8 cellular contexts compared by ENCODE assay signal in the genomic region with DNA sequence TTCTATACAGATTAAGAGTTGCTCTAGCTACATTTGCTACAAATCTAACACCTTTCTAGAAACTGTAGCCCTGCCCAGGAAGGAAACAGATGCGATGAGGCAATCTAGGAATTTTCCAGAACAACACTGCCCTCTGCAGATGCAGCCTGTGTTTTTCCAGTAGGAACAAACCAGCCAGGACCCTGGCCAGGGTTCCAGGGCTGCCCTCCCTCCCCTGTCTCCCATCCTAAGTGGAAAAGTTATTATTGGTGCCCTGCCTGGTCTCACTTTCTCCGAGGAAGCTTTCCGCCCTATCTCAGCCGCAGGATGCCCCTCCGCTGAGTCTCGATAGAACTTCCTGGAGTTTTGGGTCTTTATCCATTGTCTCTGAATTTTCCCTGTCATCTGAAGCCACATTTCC. TPM values are rescaled to one million over a fixed set of nuclear protein-coding genes. Genes with fewer than 3 reads are reported as not detected.
DNase-seq lines count a peak whose midpoint lies in the region; ATAC-seq and TF ChIP-seq lines count a peak whose summit lies in the region.
"Not testable (repeated sequence)": the region's sequence is repeated elsewhere in the genome, so short reads cannot be mapped to it uniquely, and the experiment has no call there.

No MANE protein-coding gene starts in this region.

- H3K4me2 ChIP-seq in MM.1S (ENCODE audit: low read depth, low read length); SK-N-SH: not testable (repeated sequence)

- not testable (repeated sequence) for H4K20me1 ChIP-seq in MM.1S (ENCODE audit: insufficient read depth, low read length); SK-N-SH (ENCODE audit: insufficient read depth)

- peak; percentile 68 for TF ChIP-seq RAD21 in SK-N-SH (IDR thresholded peaks at IDR 0.05; ENCODE audit: low read length)

- H3K9me3 ChIP-seq in MM.1S (replicated peaks; ENCODE audit: insufficient read depth, low read length); SK-N-SH; lung (ENCODE audit: control insufficient read depth in 2 of 2, insufficient read depth in 1 of 2, low read length in 1 of 2): not testable (repeated sequence)

- not testable (repeated sequence) for H3K4me1 ChIP-seq in MM.1S (ENCODE audit: low read length); SK-N-SH (ENCODE audit: control insufficient read depth in 1 of 2, insufficient read depth in 2 of 2, low read depth in 1 of 2, low read length in 1 of 2); lung (ENCODE audit: control insufficient read depth in 2 of 2, insufficient read depth in 2 of 2, low read length in 2 of 2)

- H3K9ac ChIP-seq in MM.1S (ENCODE audit: low read length); SK-N-SH: not testable (repeated sequence)

- TF ChIP-seq CTCF in AG04449 (IDR thresholded peaks at IDR 0.05; ENCODE audit: insufficient read depth, low read length, missing control alignments) (peak; percentile 54), MM.1S (IDR thresholded peaks at IDR 0.05; ENCODE audit: low read length) (peak; percentile 23; the same call in 1 of the 2 replicates), SK-N-SH (IDR thresholded peaks at IDR 0.05) (peak; percentile 46), cardiac fibroblast (IDR thresholded peaks at IDR 0.05; ENCODE audit: low read depth, low read length) (peak; percentile 33), retinal pigment epithelial cell (conservative IDR thresholded peaks at IDR 0.05; ENCODE audit: low read depth, low read length) (peak; percentile 47)
- TF ChIP-seq CTCF in lung (IDR thresholded peaks at IDR 0.05; ENCODE audit: control extremely low read depth, extremely low read depth): not testable (repeated sequence)

- not testable (repeated sequence) for DNase-seq in AG04449 (ENCODE audit: low read depth, low spot score); SK-N-SH; lung (ENCODE audit: low spot score); retinal pigment epithelial cell (ENCODE audit: low read depth)
- DNase-seq in GM03348 (ENCODE audit: low spot score) (peak; percentile 48), MM.1S (peak; percentile 35), cardiac fibroblast (ENCODE audit: low read depth in 2 of 2) (peak; percentile 61 to 73), glomerular visceral epithelial cell (ENCODE audit: extremely low spot score) (peak; percentile 55)

- not testable (repeated sequence) for H3K27ac ChIP-seq in MM.1S (ENCODE audit: low read length); SK-N-SH (ENCODE audit: low read depth in 2 of 2, low read length in 1 of 2); lung (ENCODE audit: low read depth in 1 of 2, low read length in 1 of 2)

- CTCF ChIA-PET in AG04449 (lab: Yijun Ruan, JAX) (interaction anchor here (0.8 to 24.1 kb wide), 13 partner anchors 7 to 529 kb away, joined by 3 to 809 read pairs (median 5); partner anchors contain the start of gene LAT2), SK-N-SH (lab: Yijun Ruan, JAX) (interaction anchor here (1.1 to 22.0 kb wide), 6 partner anchors 8 to 326 kb away, joined by 3 to 537 read pairs (median 5); partner anchors contain the start of gene LAT2)

- not testable (repeated sequence) for H3K27me3 ChIP-seq in MM.1S (replicated peaks; ENCODE audit: insufficient read depth, low read length); SK-N-SH (ENCODE audit: insufficient read depth); lung (ENCODE audit: control insufficient read depth, insufficient read depth)

- not testable (repeated sequence) for H3K4me3 ChIP-seq in AG04449 (ENCODE audit: low read depth, low read length); MM.1S (ENCODE audit: low read length); SK-N-SH (ENCODE audit: low read depth in 2 of 2, low read length in 1 of 2); cardiac fibroblast (replicated peaks in 1 of 2; ENCODE audit: low read depth in 2 of 2, low read length in 2 of 2); lung; retinal pigment epithelial cell (ENCODE audit: low read length)

- not testable (repeated sequence) for TF ChIP-seq EP300 in SK-N-SH (IDR thresholded peaks at IDR 0.05; ENCODE audit: borderline replicate concordance in 1 of 2, low read depth in 1 of 2, low read length in 1 of 2)

- WGBS in SK-N-SH (ENCODE audit: low lambda C conversion rate): 85% methylated on average over 6 of the region's 6 CpGs
- 61 to 71% methylated on average over 6 of the region's 6 CpGs for WGBS in lung, 2 donors

- H2AFZ ChIP-seq in MM.1S (ENCODE audit: low read length); SK-N-SH (ENCODE audit: low read depth): not testable (repeated sequence)

- peak; percentile 66 for ATAC-seq in lung (ENCODE audit: insufficient read depth, low FRiP score)

- not testable (repeated sequence) for H3K9me2 ChIP-seq in MM.1S (replicated peaks; ENCODE audit: insufficient read depth, low read length); SK-N-SH

- H3K36me3 ChIP-seq in MM.1S (replicated peaks; ENCODE audit: insufficient read depth, low read length); lung (ENCODE audit: control insufficient read depth in 2 of 2, insufficient read depth in 2 of 2, low read length in 2 of 2): not testable (repeated sequence)
- H3K36me3 ChIP-seq in SK-N-SH (replicated peaks in 1 of 2; ENCODE audit: control insufficient read depth in 1 of 2, insufficient read depth in 2 of 2, low read length in 1 of 2): peaks cover 3 to 51% of the 10 kb centered on the region in 2 experiments

- not testable (repeated sequence) for H3F3A ChIP-seq in MM.1S (ENCODE audit: insufficient read depth, low read length)
- H3F3A ChIP-seq in SK-N-SH (replicated peaks; ENCODE audit: insufficient read depth): peaks cover 20% of the 10 kb centered on the region

- POLR2A ChIA-PET in AG04449 (lab: Yijun Ruan, JAX): not testable (repeated sequence)
- POLR2A ChIA-PET in SK-N-SH (lab: Yijun Ruan, JAX): interaction anchor here (1.3 kb wide), 1 partner anchor 187 kb away, joined by 3 read pairs; no protein-coding TSS in a partner anchor

- not testable (repeated sequence) for H3K79me2 ChIP-seq in MM.1S (ENCODE audit: low read length); SK-N-SH (ENCODE audit: insufficient read depth)

TF ChIP-seq in SK-N-SH, 30 proteins besides CTCF, POLR2A, EP300 and RAD21:
- TF ChIP-seq SMC3 (IDR thresholded peaks at IDR 0.05; ENCODE audit: low read depth, low read length) (peak; percentile 48; the same call in 1 of the 2 replicates), REST (IDR thresholded peaks at IDR 0.05; ENCODE audit: low read depth, low read length) (peak; percentile 59; the same call in 1 of the 2 replicates)

RNA-seq across cellular contexts. Expression of gene GTF2IRD1, which starts 60.0 kb away (rescaled TPM):
- polyA plus RNA-seq in SK-N-SH (2012; rRNA removed) (20.2 and 26.4 TPM in 2 replicates), lung (10 to 100 TPM in 1 of 2 donors, 1 to 10 TPM in 1; 9.3 to 20.0 TPM)
- 13.9 and 18.4 TPM in 2 replicates for polyA plus RNA-seq in SK-N-SH (2012; cell fraction: cytosol; rRNA removed)
- polyA plus RNA-seq in SK-N-SH (2012; cell fraction: nucleus; rRNA removed): 29.0 and 37.8 TPM in 2 replicates
- total RNA-seq in lung: 10 to 100 TPM; 14.4 to 24.1 TPM
